Comparison of ENCODE assay signal across 10 cellular contexts in genomic region chr14:57974896-57975295, GRCh38.
DNase-seq lines count a peak whose midpoint lies in the region; ATAC-seq and TF ChIP-seq lines count a peak whose summit lies in the region.
"Had no signal": no experiment of that assay in that cellular context is flagged by ENCODE, and none has a peak within 500 bp of the region (broad histone marks: within the 10 kb centered on the region; RNA-seq: fewer than 3 reads in every experiment).

No MANE protein-coding gene starts in this region.

- ATAC-seq in WTC11: peak; percentile 56

- POLR2A ChIA-PET in WTC11 (lab: Charles Lee): no interaction called here

- H3K4me3 Mint-ChIP-seq in WTC11: no peak overlapping the region

- no peak for TF ChIP-seq CTCF in WTC11 (IDR thresholded peaks at IDR 0.05)

- H3K36me3 Mint-ChIP-seq in WTC11: no peaks in the 10 kb centered on the region

- CTCF ChIA-PET in WTC11 (lab: Charles Lee): interaction anchor here (1.0 to 2.8 kb wide), 3 partner anchors 13 to 448 kb away, joined by 3 to 10 read pairs (median 10); no protein-coding TSS in a partner anchor

- H3K4me1 Mint-ChIP-seq in WTC11: peaks cover 17% of the 10 kb centered on the region

- H3K27me3 Mint-ChIP-seq in WTC11 (ENCODE audit: low read depth): no peaks in the 10 kb centered on the region

- H3K9me3 Mint-ChIP-seq in WTC11: no peaks in the 10 kb centered on the region

- H3K27ac Mint-ChIP-seq in WTC11: no peak overlapping the region

- DNase-seq in NCI-H1436 (lab: John Stamatoyannopoulos, UW) (peak; percentile 27), NCI-H1436 treated with DMSO at 0.1 percent for 48 hours (lab: John Stamatoyannopoulos, UW) (no peak), NCI-H2107 (lab: John Stamatoyannopoulos, UW) (peak; percentile 63), WTC11 (ENCODE audit: low spot score) (no peak), kidney tubule cell (ENCODE audit: low spot score) (peak; percentile 23), NCI-H510A treated with DMSO at 0.1 percent for 48 hours (lab: John Stamatoyannopoulos, UW) (no peak), DMS153 (lab: John Stamatoyannopoulos, UW) (no peak), iPS-NIHi11 (ENCODE audit: low spot score) (no peak)
- DNase-seq: AML-193, H7 had no signal

TF ChIP-seq in WTC11, 78 proteins besides CTCF, POLR2A, EP300 and RAD21:
- TF ChIP-seq ZNF416 (CRISPR knock-in tag; IDR thresholded peaks at IDR 0.05) (no peak), ZNF263 (CRISPR knock-in tag; IDR thresholded peaks at IDR 0.05; ENCODE audit: low read depth) (no peak), CREM (CRISPR knock-in tag; IDR thresholded peaks at IDR 0.05) (no peak), GRHL2 (CRISPR knock-in tag; IDR thresholded peaks at IDR 0.05; ENCODE audit: insufficient replicate concordance, severe bottlenecking) (no peak), ARID4B (CRISPR knock-in tag; IDR thresholded peaks at IDR 0.05; ENCODE audit: borderline replicate concordance) (no peak), ZNF121 (CRISPR knock-in tag; IDR thresholded peaks at IDR 0.05) (no peak), AR (CRISPR knock-in tag; IDR thresholded peaks at IDR 0.05) (no peak), ATF6 (CRISPR knock-in tag; IDR thresholded peaks at IDR 0.05) (no peak), JAZF1 (CRISPR knock-in tag; IDR thresholded peaks at IDR 0.05) (no peak), E2F4 (CRISPR knock-in tag; IDR thresholded peaks at IDR 0.05; ENCODE audit: borderline replicate concordance, low read depth) (no peak), IRF1 (CRISPR knock-in tag; IDR thresholded peaks at IDR 0.05) (no peak), MYBL2 (CRISPR knock-in tag; IDR thresholded peaks at IDR 0.05) (no peak), FOXP1 (CRISPR knock-in tag; IDR thresholded peaks at IDR 0.05; ENCODE audit: borderline replicate concordance) (no peak), FOXJ3 (CRISPR knock-in tag; IDR thresholded peaks at IDR 0.05; ENCODE audit: borderline replicate concordance) (no peak), CDX4 (CRISPR knock-in tag; IDR thresholded peaks at IDR 0.05; ENCODE audit: borderline replicate concordance) (no peak), PRRX2 (CRISPR knock-in tag; IDR thresholded peaks at IDR 0.05) (no peak)

Comparison
In these comparisons a context has a peak if more than half of its experiments do, and no peak if none do; other contexts are left out.
1. DNase-seq: peak in NCI-H1436 (single experiment), NCI-H2107 (single experiment) and kidney tubule cell (single experiment); none in NCI-H1436 treated with DMSO at 0.1 percent for 48 hours (single experiment), WTC11 (single experiment), NCI-H510A treated with DMSO at 0.1 percent for 48 hours (single experiment), DMS153 (single experiment) and iPS-NIHi11 (single experiment).